1 cellular context compared by ENCODE assay signal in the genomic region with DNA sequence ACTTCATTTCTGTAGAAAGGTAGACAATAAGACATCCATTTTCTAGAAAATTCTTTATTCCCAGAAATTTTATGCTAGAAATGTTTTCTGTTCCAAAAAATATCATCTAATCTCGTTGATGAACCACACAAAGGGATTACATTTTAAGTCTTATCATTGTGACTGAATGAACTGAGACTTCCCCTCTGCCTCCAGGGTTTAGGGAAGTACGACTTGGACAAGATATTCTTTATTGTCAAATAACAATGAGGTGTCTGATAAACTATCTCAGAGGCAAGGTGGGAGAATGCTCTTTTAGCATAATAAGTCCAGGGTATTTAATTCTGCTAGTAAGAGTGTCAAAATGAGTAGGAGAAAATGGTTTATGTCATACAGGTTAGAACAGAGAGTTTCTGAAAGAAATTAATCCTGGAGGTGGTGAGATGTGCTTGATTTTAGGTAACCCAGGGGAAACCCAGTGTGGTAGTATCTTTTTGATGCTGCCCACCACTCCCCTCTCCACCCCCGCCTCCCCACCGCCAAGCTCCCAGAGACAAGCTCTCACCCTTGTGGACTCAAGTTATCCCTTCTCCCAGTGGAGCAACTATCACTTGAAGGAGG.
TF ChIP-seq lines count a peak whose summit lies in the region.

No MANE protein-coding gene starts in this region.

TF ChIP-seq in GM12878, 131 proteins besides CTCF, POLR2A, EP300 and RAD21 (continued from another document):
- TF ChIP-seq YBX1 (IDR thresholded peaks at IDR 0.05) (no peak), MTA2 (IDR thresholded peaks at IDR 0.05; ENCODE audit: low read depth) (peak; percentile 61), IKZF2 (IDR thresholded peaks at IDR 0.05) (peak in 1 of 2 experiments; percentile 10; a peak in 1 of 4 replicates), NRF1 (conservative IDR thresholded peaks at IDR 0.05; ENCODE audit: low read depth, low read length) (no peak), ELK1 (IDR thresholded peaks at IDR 0.05; ENCODE audit: low read depth, low read length) (no peak), SPI1 (IDR thresholded peaks at IDR 0.05; ENCODE audit: borderline replicate concordance, insufficient read depth, low read depth, low read length) (peak; percentile 27; the same call in 1 of the 2 replicates), SUPT20H (IDR thresholded peaks at IDR 0.05; ENCODE audit: borderline replicate concordance, control insufficient read depth, low read depth, low read length) (no peak), HDAC6 (IDR thresholded peaks at IDR 0.05; ENCODE audit: unreplicated experiment) (no peak), EGR1 (IDR thresholded peaks at IDR 0.05; ENCODE audit: borderline replicate concordance in 1 of 2, low read depth in 2 of 2, low read length in 2 of 2) (peak in 1 of 2 experiments; percentile 30; a peak in 1 of 3 replicates)
